In genomic region chr19:55206664-55207500, GRCh38 we compare ENCODE assay signal across 8 cellular contexts. TPM values are rescaled to one million over a fixed set of nuclear protein-coding genes. Genes with fewer than 3 reads are reported as not detected.
DNase-seq lines count a peak whose midpoint lies in the region; TF ChIP-seq lines count a peak whose summit lies in the region.

No MANE protein-coding gene starts in this region.

- no peaks in the 10 kb centered on the region for H3K36me3 ChIP-seq in HUES6 (ENCODE audit: control insufficient read depth, insufficient read depth, low read length)
- H3K36me3 ChIP-seq in breast epithelium = no peaks in the 10 kb centered on the region
- no peaks in the 10 kb centered on the region for H3K36me3 ChIP-seq in kidney epithelial cell (ENCODE audit: control insufficient read depth, insufficient read depth, low read length)

- intact Hi-C loops in breast epithelium (cut with DNase I; ENCODE audit: low total_unique reads) = no loop called here

- H3K9me3 ChIP-seq in HUES6 (ENCODE audit: control insufficient read depth, insufficient read depth, low read depth, low read length) (no peaks in the 10 kb centered on the region), breast epithelium (peaks cover 0 to under 1% of the 10 kb centered on the region in 2 donors)

- TF ChIP-seq CTCF in breast epithelium (IDR thresholded peaks at IDR 0.05) (no peak), kidney epithelial cell (IDR thresholded peaks at IDR 0.05; ENCODE audit: insufficient read depth, low read length, poor library complexity, severe bottlenecking) (no peak)

- H3K9ac ChIP-seq in HUES6 (ENCODE audit: low read length) = no peak overlapping the region

- DNase-seq in C1 segment of cervical spinal cord (lab: John Stamatoyannopoulos, UW) (peak in 11 of 14 donors; percentile 14 to 83 (median 53)), SKM-1 (lab: John Stamatoyannopoulos, UW; ENCODE audit: unreplicated experiment) (peak; percentile 10), breast epithelium (ENCODE audit: low spot score in 2 of 2) (peak; percentile 38 to 68), kidney epithelial cell (ENCODE audit: low read depth) (peak; percentile 56), NCI-H1105 treated with DMSO at 0.1 percent for 48 hours (lab: John Stamatoyannopoulos, UW) (no peak)
- peak; percentile 11 to 33 for DNase-seq in stimulated activated CD4-positive, alpha-beta T cell treated with anti-CD3 and anti-CD28 coated beads, Interleukin-1b, Interleukin-23, amount 100 ng/mL, for 4 hours (ENCODE audit: low read depth in 2 of 2)
- DNase-seq in NK-92 treated with Interleukin-12 subunit alpha and Interleukin-12 subunit beta, amount 100 ng/mL, for 24 hours (lab: John Stamatoyannopoulos, UW) = no peak

- TF ChIP-seq POLR2A in breast epithelium (IDR thresholded peaks at IDR 0.05) = no peak

- H3K27ac ChIP-seq in HUES6 (ENCODE audit: low read depth, low read length) (no peak overlapping the region), breast epithelium (peak overlapping the region in 1 of 2 donors; percentile 34)

- no peaks in the 10 kb centered on the region; the same call in 1 of the 2 replicates for H3K4me1 ChIP-seq in HUES6 (ENCODE audit: control insufficient read depth, insufficient read depth, low read length)
- H3K4me1 ChIP-seq in breast epithelium = no peaks in the 10 kb centered on the region

- H3K4me3 ChIP-seq in HUES6 (ENCODE audit: low read depth, low read length) (peak overlapping the region; percentile 21), breast epithelium (peak overlapping the region; percentile 30 to 56 (median 34)), kidney epithelial cell (ENCODE audit: low read depth, low read length) (no peak overlapping the region)

- H3K27me3 ChIP-seq in HUES6 (ENCODE audit: control insufficient read depth, insufficient read depth, low read length) (peaks cover 2% of the 10 kb centered on the region; the same call in 1 of the 2 replicates), breast epithelium (no peaks in the 10 kb centered on the region), kidney epithelial cell (ENCODE audit: control insufficient read depth, insufficient read depth, low read length) (no peaks in the 10 kb centered on the region)

RNA-seq across cellular contexts. Expression of gene PTPRH, which starts 2.4 kb away (rescaled TPM):
- total RNA-seq in breast epithelium = 10 to 100 TPM in 1 of 3 donors, 1 to 10 TPM in 1, under 1 TPM in 1; 0.73 to 10.2 (median 2.1) TPM
- 0.55 and 2.1 TPM in 2 replicates for total RNA-seq in kidney epithelial cell

RNA-seq across cellular contexts. Expression of gene TMEM86B, which starts 21.7 kb away (rescaled TPM):
- total RNA-seq in breast epithelium = 1 to 10 TPM in 2 of 3 donors, under 1 TPM in 1; 0.80 to 3.6 (median 1.6) TPM
- total RNA-seq in kidney epithelial cell = 2.3 and 7.5 TPM in 2 replicates

RNA-seq across cellular contexts. Expression of gene SYT5, which starts 26.8 kb away (rescaled TPM):
- total RNA-seq in breast epithelium (under 1 TPM in 1 of 3 donors, not detected in 2; under 0.01 TPM), kidney epithelial cell (0.17 TPM in 1 of 2 replicates, not detected in the other)

RNA-seq across cellular contexts. Expression of gene DNAAF3, which starts 40.5 kb away (rescaled TPM):
- 1 to 10 TPM in 2 of 3 donors, not detected in 1; 4.7 to 4.9 TPM for total RNA-seq in breast epithelium
- 0.21 and 1.3 TPM in 2 replicates for total RNA-seq in kidney epithelial cell

RNA-seq across cellular contexts. Expression of gene TNNI3, which starts 49.4 kb away (rescaled TPM):
- 1 to 10 TPM in 1 of 3 donors, not detected in 2; 2.6 TPM for total RNA-seq in breast epithelium
- 2.7 and 4.7 TPM in 2 replicates for total RNA-seq in kidney epithelial cell

Comparison
In these comparisons a context has a peak if more than half of its experiments do, and no peak if none do; other contexts are left out.
1. DNase-seq: peak in C1 segment of cervical spinal cord (11 of 14), SKM-1 (single experiment), breast epithelium (2 of 2), kidney epithelial cell (single experiment) and stimulated activated CD4-positive, alpha-beta T cell treated with anti-CD3 and anti-CD28 coated beads, Interleukin-1b, Interleukin-23, amount 100 ng/mL, for 4 hours (2 of 2); none in NCI-H1105 treated with DMSO at 0.1 percent for 48 hours (single experiment) and NK-92 treated with Interleukin-12 subunit alpha and Interleukin-12 subunit beta, amount 100 ng/mL, for 24 hours (single experiment).